Comparison of ENCODE assay signal across 8 cellular contexts in genomic region chrX:40096395-40097091, GRCh38. TPM values are rescaled to one million over a fixed set of nuclear protein-coding genes. Genes with fewer than 3 reads are reported as not detected.
DNase-seq lines count a peak whose midpoint lies in the region; ATAC-seq and TF ChIP-seq lines count a peak whose summit lies in the region.

No MANE protein-coding gene starts in this region.

- peaks cover 4% of the 10 kb centered on the region for H3K36me3 Mint-ChIP-seq in brain

- H3K27me3 Mint-ChIP-seq in brain: peaks cover 25% of the 10 kb centered on the region

- no peak for ATAC-seq in HG03196 (IDR thresholded peaks at IDR 0.05; ENCODE audit: unreplicated experiment)

- peak overlapping the region; percentile 88 to 98 (median 95) for H3K4me3 Mint-ChIP-seq in brain

- H3K27ac Mint-ChIP-seq in brain: peak overlapping the region; percentile 89 to 99 (median 93)

- peaks cover 43% of the 10 kb centered on the region for H3K4me1 Mint-ChIP-seq in brain

- TF ChIP-seq CTCF in brain (conservative IDR thresholded peaks at IDR 0.05): no peak

- DNase-seq in NOMO-1 treated with DMSO at 0.1 percent for 48 hours (lab: John Stamatoyannopoulos, UW; ENCODE audit: unreplicated experiment) (peak; percentile 19), NOMO-1 treated with dmso at 0.1 percent for 144 hours (lab: John Stamatoyannopoulos, UW; ENCODE audit: unreplicated experiment) (no peak), T-helper 2 cell (peak; percentile 43 to 76 (median 57)), kidney tubule cell (ENCODE audit: low spot score) (peak; percentile 60), ureter (ENCODE audit: low spot score) (no peak)
- peak; percentile 67 to 70 for DNase-seq in stimulated activated CD4-positive, alpha-beta T cell treated with anti-CD3 and anti-CD28 coated beads, Interleukin-2, amount 100 ng/mL, for 24 hours

- peaks cover 0 to 5% (median 0%) of the 10 kb centered on the region in 5 experiments for H3K9me3 Mint-ChIP-seq in brain

RNA-seq across cellular contexts. Expression of gene BCOR, which starts 1.2 kb away (rescaled TPM):
- 41.6 TPM for polyA plus RNA-seq in brain (ENCODE audit: insufficient read depth, low read depth, low replicate concordance)
- 41.3 TPM for total RNA-seq in ureter

Comparison
In these comparisons a context has a peak if more than half of its experiments do, and no peak if none do; other contexts are left out.
1. DNase-seq: peak in NOMO-1 treated with DMSO at 0.1 percent for 48 hours (single experiment), T-helper 2 cell (5 of 5), kidney tubule cell (single experiment) and stimulated activated CD4-positive, alpha-beta T cell treated with anti-CD3 and anti-CD28 coated beads, Interleukin-2, amount 100 ng/mL, for 24 hours (2 of 2); none in NOMO-1 treated with dmso at 0.1 percent for 144 hours (single experiment) and ureter (single experiment).